In the genomic region with DNA sequence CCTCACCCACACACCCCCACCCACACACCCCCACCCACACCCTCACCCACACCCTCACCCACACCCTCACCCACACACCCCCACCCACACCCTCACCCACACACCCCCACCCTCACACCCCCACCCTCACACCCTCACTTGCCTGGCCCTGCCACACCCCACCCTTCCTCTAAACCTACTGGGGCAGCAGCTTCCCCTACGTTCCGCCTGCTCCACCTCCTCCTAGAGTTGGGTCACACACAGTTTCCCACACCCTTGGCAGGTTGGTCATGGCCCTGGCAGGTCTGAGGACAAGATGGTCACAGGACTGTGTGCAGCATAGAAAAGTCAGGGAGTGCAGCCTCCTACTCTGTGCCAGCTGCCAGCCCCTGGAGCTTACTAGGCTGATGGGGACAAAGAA, we compare ENCODE assay signal across 11 cellular contexts. TPM values are rescaled to one million over a fixed set of nuclear protein-coding genes. Genes with fewer than 3 reads are reported as not detected.
A peak's percentile ranks its signal among the peaks of the same experiment; 100 is the strongest.
DNase-seq lines count a peak whose midpoint lies in the region; ATAC-seq and TF ChIP-seq lines count a peak whose summit lies in the region.
"Not testable (repeated sequence)": the region's sequence is repeated elsewhere in the genome, so short reads cannot be mapped to it uniquely, and the experiment has no call there.
"Had no signal": no experiment of that assay in that cellular context is flagged by ENCODE, and none has a peak within 500 bp of the region (broad histone marks: within the 10 kb centered on the region; RNA-seq: fewer than 3 reads in every experiment).

No MANE protein-coding gene starts in this region.

- not testable (repeated sequence) for H3K9me3 ChIP-seq in CD4-positive, alpha-beta T cell (ENCODE audit: control insufficient read depth, low read length); naive thymus-derived CD4-positive, alpha-beta T cell (ENCODE audit: control insufficient read depth in 2 of 3, low read length in 3 of 3); upper lobe of right lung

- not testable (repeated sequence) for H3K27me3 ChIP-seq in CD4-positive, alpha-beta T cell (ENCODE audit: control insufficient read depth, insufficient read depth, low read length); naive thymus-derived CD4-positive, alpha-beta T cell (ENCODE audit: control insufficient read depth in 2 of 2, insufficient read depth in 2 of 2, low read length in 2 of 2); upper lobe of right lung

- POLR2A ChIA-PET in CD4-positive, alpha-beta T cell (lab: Charles Lee); activated CD8-positive, alpha-beta T cell treated with anti-CD3 and anti-CD28 coated beads for 36 hours (lab: Charles Lee); naive thymus-derived CD4-positive, alpha-beta T cell (lab: Charles Lee): not testable (repeated sequence)

- H3K36me3 Mint-ChIP-seq in CD4-positive, alpha-beta T cell (ENCODE audit: low read depth); activated CD8-positive, alpha-beta T cell treated with anti-CD3 and anti-CD28 coated beads for 36 hours (ENCODE audit: low read depth); activated T-helper 17 cell treated with anti-CD3 and anti-CD28 coated beads, Interleukin-2, amount 50 U/mL, for 72 hours (ENCODE audit: low read depth); activated naive CD8-positive, alpha-beta T cell treated with anti-CD3 and anti-CD28 coated beads, Interleukin-2, amount 50 U/mL, for 24 hours (ENCODE audit: low read depth); naive thymus-derived CD4-positive, alpha-beta T cell; stimulated activated memory B cell treated with anti-CD40 and anti-IgM and Interleukin-4, amounts not matched to agents 10 μg/mL and 1 μg/mL and 100 μg/mL, for 72 hours: not testable (repeated sequence)

- TF ChIP-seq CTCF in CD4-positive, alpha-beta T cell (IDR thresholded peaks at IDR 0.05); activated CD8-positive, alpha-beta T cell treated with anti-CD3 and anti-CD28 coated beads for 36 hours (IDR thresholded peaks at IDR 0.05); upper lobe of right lung (IDR thresholded peaks at IDR 0.05): not testable (repeated sequence)

- H3K27ac ChIP-seq in CD4-positive, alpha-beta T cell (ENCODE audit: low read depth, low read length); naive thymus-derived CD4-positive, alpha-beta T cell (ENCODE audit: low read depth, low read length); upper lobe of right lung: not testable (repeated sequence)

- H3K36me3 ChIP-seq in naive thymus-derived CD4-positive, alpha-beta T cell (ENCODE audit: control insufficient read depth in 2 of 3, insufficient read depth in 3 of 3, low read length in 3 of 3); upper lobe of right lung: not testable (repeated sequence)

- CTCF ChIA-PET in CD4-positive, alpha-beta T cell (lab: Charles Lee); activated CD8-positive, alpha-beta T cell treated with anti-CD3 and anti-CD28 coated beads for 36 hours (lab: Charles Lee); naive thymus-derived CD4-positive, alpha-beta T cell (lab: Charles Lee): not testable (repeated sequence)

- H3K9me3 Mint-ChIP-seq in CD4-positive, alpha-beta T cell; activated CD8-positive, alpha-beta T cell treated with anti-CD3 and anti-CD28 coated beads for 36 hours; activated T-helper 17 cell treated with anti-CD3 and anti-CD28 coated beads, Interleukin-2, amount 50 U/mL, for 72 hours; activated naive CD8-positive, alpha-beta T cell treated with anti-CD3 and anti-CD28 coated beads, Interleukin-2, amount 50 U/mL, for 24 hours; naive thymus-derived CD4-positive, alpha-beta T cell; stimulated activated memory B cell treated with anti-CD40 and anti-IgM and Interleukin-4, amounts not matched to agents 10 μg/mL and 1 μg/mL and 100 μg/mL, for 72 hours: not testable (repeated sequence)

- peak; percentile 54 for ATAC-seq in CD4-positive, alpha-beta T cell (ENCODE audit: poor library complexity)
- peak; percentile 22 for ATAC-seq in activated CD8-positive, alpha-beta T cell treated with anti-CD3 and anti-CD28 coated beads for 36 hours
- ATAC-seq in activated T-helper 17 cell treated with anti-CD3 and anti-CD28 coated beads, Interleukin-2, amount 50 U/mL, for 72 hours (replicated peaks) = peak; percentile 50
- ATAC-seq in activated naive CD8-positive, alpha-beta T cell treated with anti-CD3 and anti-CD28 coated beads, Interleukin-2, amount 50 U/mL, for 24 hours = peak; percentile 52
- ATAC-seq in left colon = peak; percentile 72
- ATAC-seq in naive thymus-derived CD4-positive, alpha-beta T cell = peak; percentile 75
- peak; percentile 64 for ATAC-seq in stimulated activated memory B cell treated with anti-CD40 and anti-IgM and Interleukin-4, amounts not matched to agents 10 μg/mL and 1 μg/mL and 100 μg/mL, for 72 hours
- ATAC-seq in upper lobe of right lung = peak; percentile 34

- H3K4me1 ChIP-seq in naive thymus-derived CD4-positive, alpha-beta T cell (ENCODE audit: control insufficient read depth in 2 of 2, insufficient read depth in 2 of 2, low read length in 2 of 2); upper lobe of right lung: not testable (repeated sequence)

- H3K4me3 Mint-ChIP-seq in CD4-positive, alpha-beta T cell; activated CD8-positive, alpha-beta T cell treated with anti-CD3 and anti-CD28 coated beads for 36 hours; activated T-helper 17 cell treated with anti-CD3 and anti-CD28 coated beads, Interleukin-2, amount 50 U/mL, for 72 hours; activated naive CD8-positive, alpha-beta T cell treated with anti-CD3 and anti-CD28 coated beads, Interleukin-2, amount 50 U/mL, for 24 hours; naive thymus-derived CD4-positive, alpha-beta T cell; stimulated activated memory B cell treated with anti-CD40 and anti-IgM and Interleukin-4, amounts not matched to agents 10 μg/mL and 1 μg/mL and 100 μg/mL, for 72 hours: not testable (repeated sequence)

- not testable (repeated sequence) for H3K4me3 ChIP-seq in naive thymus-derived CD4-positive, alpha-beta T cell (ENCODE audit: low read length); upper lobe of right lung

- DNase-seq in CD4-positive, alpha-beta T cell = peak in 2 of 10 experiments; percentile 5 to 28
- not testable (repeated sequence) for DNase-seq in activated CD8-positive, alpha-beta T cell treated with anti-CD3 and anti-CD28 coated beads for 36 hours; activated naive CD8-positive, alpha-beta T cell treated with anti-CD3 and anti-CD28 coated beads, Interleukin-2, amount 50 U/mL, for 24 hours; left colon; upper lobe of right lung
- DNase-seq in naive thymus-derived CD4-positive, alpha-beta T cell = peak in 1 of 9 donors; percentile 8

- intact Hi-C loops in CD4-positive, alpha-beta T cell (cut with DNase I, micrococcal nuclease); activated CD8-positive, alpha-beta T cell treated with anti-CD3 and anti-CD28 coated beads for 36 hours (cut with micrococcal nuclease); left colon (cut with DNase I, micrococcal nuclease); naive thymus-derived CD4-positive, alpha-beta T cell (cut with micrococcal nuclease); upper lobe of right lung (cut with DNase I): not testable (repeated sequence)

- H3K27me3 Mint-ChIP-seq in CD4-positive, alpha-beta T cell; activated CD8-positive, alpha-beta T cell treated with anti-CD3 and anti-CD28 coated beads for 36 hours; activated T-helper 17 cell treated with anti-CD3 and anti-CD28 coated beads, Interleukin-2, amount 50 U/mL, for 72 hours; activated naive CD8-positive, alpha-beta T cell treated with anti-CD3 and anti-CD28 coated beads, Interleukin-2, amount 50 U/mL, for 24 hours; naive thymus-derived CD4-positive, alpha-beta T cell; stimulated activated memory B cell treated with anti-CD40 and anti-IgM and Interleukin-4, amounts not matched to agents 10 μg/mL and 1 μg/mL and 100 μg/mL, for 72 hours: not testable (repeated sequence)

- H3K27ac Mint-ChIP-seq in CD4-positive, alpha-beta T cell; activated CD8-positive, alpha-beta T cell treated with anti-CD3 and anti-CD28 coated beads for 36 hours; activated T-helper 17 cell treated with anti-CD3 and anti-CD28 coated beads, Interleukin-2, amount 50 U/mL, for 72 hours; activated naive CD8-positive, alpha-beta T cell treated with anti-CD3 and anti-CD28 coated beads, Interleukin-2, amount 50 U/mL, for 24 hours; naive thymus-derived CD4-positive, alpha-beta T cell; stimulated activated memory B cell treated with anti-CD40 and anti-IgM and Interleukin-4, amounts not matched to agents 10 μg/mL and 1 μg/mL and 100 μg/mL, for 72 hours: not testable (repeated sequence)

- H3K4me1 Mint-ChIP-seq in CD4-positive, alpha-beta T cell (ENCODE audit: low read depth); activated CD8-positive, alpha-beta T cell treated with anti-CD3 and anti-CD28 coated beads for 36 hours (ENCODE audit: low read depth); activated T-helper 17 cell treated with anti-CD3 and anti-CD28 coated beads, Interleukin-2, amount 50 U/mL, for 72 hours; activated naive CD8-positive, alpha-beta T cell treated with anti-CD3 and anti-CD28 coated beads, Interleukin-2, amount 50 U/mL, for 24 hours; naive thymus-derived CD4-positive, alpha-beta T cell; stimulated activated memory B cell treated with anti-CD40 and anti-IgM and Interleukin-4, amounts not matched to agents 10 μg/mL and 1 μg/mL and 100 μg/mL, for 72 hours: not testable (repeated sequence)

RNA-seq across cellular contexts. Expression of a gene that starts 30.3 kb away (rescaled TPM):
- total RNA-seq in CD4-positive, alpha-beta T cell = 100 to 1,000 TPM; 106 to 115 TPM
- 10 to 100 TPM; 56.9 to 65.4 TPM for total RNA-seq in activated CD8-positive, alpha-beta T cell treated with anti-CD3 and anti-CD28 coated beads for 36 hours
- 100 to 1,000 TPM in 1 of 2 donors, 10 to 100 TPM in 1; 34.0 to 127 TPM for total RNA-seq in activated T-helper 17 cell treated with anti-CD3 and anti-CD28 coated beads, Interleukin-2, amount 50 U/mL, for 72 hours
- total RNA-seq in left colon = 1 to 10 TPM in 1 of 2 donors, not detected in 1; 8.5 TPM
- total RNA-seq in naive thymus-derived CD4-positive, alpha-beta T cell = 100 to 1,000 TPM in 3 of 5 experiments, 10 to 100 TPM in 2; 27.9 to 166 (median 125) TPM
- 1 to 10 TPM; 1.2 to 4.0 TPM for polyA plus RNA-seq in naive thymus-derived CD4-positive, alpha-beta T cell
- 4.3 TPM for total RNA-seq in upper lobe of right lung
- total RNA-seq: A172, GM23338, HT-29 had no signal
- polyA plus RNA-seq: GM23338 had no signal

Comparison
In these comparisons a context has a peak if more than half of its experiments do, and no peak if none do; other contexts are left out.
1. ATAC-seq: peak in every context shown above with its lines; median percentile 75 in naive thymus-derived CD4-positive, alpha-beta T cell; 72 in left colon; 64 in stimulated activated memory B cell treated with anti-CD40 and anti-IgM and Interleukin-4, amounts not matched to agents 10 μg/mL and 1 μg/mL and 100 μg/mL, for 72 hours; 54 in CD4-positive, alpha-beta T cell; 52 in activated naive CD8-positive, alpha-beta T cell treated with anti-CD3 and anti-CD28 coated beads, Interleukin-2, amount 50 U/mL, for 24 hours; 50 in activated T-helper 17 cell treated with anti-CD3 and anti-CD28 coated beads, Interleukin-2, amount 50 U/mL, for 72 hours; 34 in upper lobe of right lung; 22 in activated CD8-positive, alpha-beta T cell treated with anti-CD3 and anti-CD28 coated beads for 36 hours.